In genomic region chr9:136594492-136594891, GRCh38 we compare ENCODE assay signal across 1 cellular context.
TF ChIP-seq lines count a peak whose summit lies in the region.

No MANE protein-coding gene starts in this region.

TF ChIP-seq in K562, 482 proteins besides CTCF, POLR2A, EP300 and RAD21 (continued from another document and continues in another):
- TF ChIP-seq PREB (CRISPR knock-in tag; IDR thresholded peaks at IDR 0.05): no peak
- no peak for TF ChIP-seq FOXM1 (IDR thresholded peaks at IDR 0.05; ENCODE audit: low read depth)
- TF ChIP-seq FOXM1 (CRISPR knock-in tag; IDR thresholded peaks at IDR 0.05; ENCODE audit: low read depth): no peak
- TF ChIP-seq ZMIZ1 (IDR thresholded peaks at IDR 0.05; ENCODE audit: low read depth in 2 of 2, low read length in 2 of 2): no peak
- TF ChIP-seq ETS1 (conservative IDR thresholded peaks at IDR 0.05; ENCODE audit: control insufficient read depth, low read depth, low read length): no peak
- TF ChIP-seq SP1 (CRISPR knock-in tag; IDR thresholded peaks at IDR 0.05): no peak
- TF ChIP-seq DIDO1 (tag; IDR thresholded peaks at IDR 0.05; ENCODE audit: low read depth): no peak
- TF ChIP-seq STAG1 (CRISPR knock-in tag; IDR thresholded peaks at IDR 0.05; ENCODE audit: borderline replicate concordance): peak; percentile 7; the same call in 1 of the 2 replicates
- TF ChIP-seq POLR2AphosphoS5 (IDR thresholded peaks at IDR 0.05; ENCODE audit: control insufficient read depth, insufficient read depth, low read depth, low read length): no peak
- TF ChIP-seq NR0B1 (IDR thresholded peaks at IDR 0.05; ENCODE audit: partially characterized antibody): no peak
- TF ChIP-seq RHOXF2B (CRISPR knock-in tag; conservative IDR thresholded peaks at IDR 0.05): no peak
- no peak for TF ChIP-seq ZFX (CRISPR knock-in tag; IDR thresholded peaks at IDR 0.05)
- TF ChIP-seq RBM25 (IDR thresholded peaks at IDR 0.05; ENCODE audit: low read depth, low read length, severe bottlenecking): peak; percentile 95
- TF ChIP-seq L3MBTL2 (IDR thresholded peaks at IDR 0.05): no peak
- no peak for TF ChIP-seq ZNF316 (IDR thresholded peaks at IDR 0.05)
- no peak for TF ChIP-seq HMGN3 (IDR thresholded peaks at IDR 0.05; ENCODE audit: borderline replicate concordance, extremely low read depth, insufficient read length, low read depth, low read length)
- TF ChIP-seq PHB (CRISPR knock-in tag; IDR thresholded peaks at IDR 0.05): no peak
- peak in 1 of 2 experiments; percentile 54; a peak in 1 of 4 replicates for TF ChIP-seq RCOR1 (IDR thresholded peaks at IDR 0.05; ENCODE audit: borderline replicate concordance in 1 of 2, low read depth in 2 of 2, low read length in 2 of 2)
- no peak for TF ChIP-seq THAP12 (CRISPR knock-in tag; IDR thresholded peaks at IDR 0.05)
- TF ChIP-seq ZNF696 (CRISPR knock-in tag; conservative IDR thresholded peaks at IDR 0.05): no peak
- TF ChIP-seq ZBTB40 (IDR thresholded peaks at IDR 0.05): no peak
- TF ChIP-seq ZBTB40 (CRISPR knock-in tag; IDR thresholded peaks at IDR 0.05): 0 out of 2 replicates have a peak, but pooled peaks have one; percentile 20
- no peak for TF ChIP-seq SRSF7 (optimal IDR thresholded peaks at IDR 0.05; ENCODE audit: low read depth, low read length)
- TF ChIP-seq BCOR (IDR thresholded peaks at IDR 0.05): peak; percentile 92
- no peak for TF ChIP-seq ADNP (tag; IDR thresholded peaks at IDR 0.05)
- TF ChIP-seq CHCHD3 (CRISPR knock-in tag; IDR thresholded peaks at IDR 0.05): no peak
- no peak for TF ChIP-seq KLF6 (CRISPR knock-in tag; IDR thresholded peaks at IDR 0.05; ENCODE audit: borderline replicate concordance)
- TF ChIP-seq KDM1A (IDR thresholded peaks at IDR 0.05): peak; percentile 51 to 69; a peak in 3 of 4 replicates
- no peak for TF ChIP-seq ZNF445 (CRISPR knock-in tag; IDR thresholded peaks at IDR 0.05; ENCODE audit: low read depth)
- TF ChIP-seq PRMT5 (CRISPR knock-in tag; IDR thresholded peaks at IDR 0.05): no peak
- no peak for TF ChIP-seq EZH2 (IDR thresholded peaks at IDR 0.05; ENCODE audit: borderline replicate concordance, low read depth, low read length)
- no peak for TF ChIP-seq ZNF324 (CRISPR knock-in tag; IDR thresholded peaks at IDR 0.05)
- no peak for TF ChIP-seq MCM7 (IDR thresholded peaks at IDR 0.05)
- no peak for TF ChIP-seq ZNF232 (CRISPR knock-in tag; IDR thresholded peaks at IDR 0.05)
- TF ChIP-seq MLLT1 (IDR thresholded peaks at IDR 0.05): no peak
- TF ChIP-seq ZNF444 (CRISPR knock-in tag; IDR thresholded peaks at IDR 0.05): no peak
- TF ChIP-seq CBX5 (IDR thresholded peaks at IDR 0.05; ENCODE audit: borderline replicate concordance, low read depth): no peak
- TF ChIP-seq BRF2 (IDR thresholded peaks at IDR 0.05; ENCODE audit: borderline replicate concordance, insufficient read depth, insufficient read length): no peak
- peak; percentile 87 for TF ChIP-seq PTBP1 (IDR thresholded peaks at IDR 0.05; ENCODE audit: low read depth, low read length)
- no peak for TF ChIP-seq FOXJ2 (tag; IDR thresholded peaks at IDR 0.05)
- TF ChIP-seq ZNF354B (CRISPR knock-in tag; IDR thresholded peaks at IDR 0.05): no peak
